ENCODE assay signal across 1 cellular context in the genomic region with DNA sequence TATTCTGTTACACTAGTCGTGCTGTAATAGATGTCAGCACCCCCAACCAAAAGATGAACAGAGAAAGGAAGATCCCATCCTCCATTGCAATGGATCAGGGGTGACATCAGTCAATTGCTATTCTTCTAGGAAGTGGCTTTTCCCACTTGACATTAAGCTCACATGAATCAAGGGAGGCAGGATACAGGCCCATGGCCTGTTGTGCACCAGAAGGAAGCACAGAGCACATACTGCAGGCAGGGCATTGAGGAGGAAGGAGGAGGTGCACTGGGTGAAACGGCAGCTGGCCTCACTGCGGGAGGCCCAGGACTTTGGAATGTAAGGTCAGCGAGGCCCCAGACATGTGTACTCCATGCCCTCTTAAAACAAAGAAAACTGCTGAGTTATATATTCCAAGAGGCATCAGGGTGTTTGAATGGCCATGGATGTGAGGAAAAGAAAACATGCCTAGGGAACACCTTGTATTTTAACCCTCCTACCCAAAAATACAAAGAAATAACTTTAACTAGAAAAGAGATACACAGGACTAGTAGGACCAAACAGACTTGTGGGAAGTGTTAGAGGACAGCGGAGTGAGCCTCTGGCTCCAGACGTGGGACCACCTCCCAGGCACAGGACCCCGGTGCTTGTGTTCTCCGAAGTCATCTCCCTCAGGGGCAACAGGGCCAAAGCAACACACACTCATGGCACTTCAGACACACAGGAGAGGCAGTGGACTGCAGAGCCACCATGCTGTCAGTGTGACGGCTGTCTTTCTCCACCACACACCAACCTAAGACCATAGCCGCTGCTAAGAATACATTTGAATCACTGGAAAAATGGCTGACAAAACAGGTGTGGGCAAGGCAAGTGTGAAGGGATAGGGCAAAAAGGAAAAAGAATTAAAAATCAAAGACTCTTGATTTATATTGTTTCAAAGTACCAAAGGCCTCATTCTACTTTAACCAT.
TF ChIP-seq lines count a peak whose summit lies in the region.

No MANE protein-coding gene starts in this region.

TF ChIP-seq in HepG2, 621 proteins besides CTCF, POLR2A, EP300 and RAD21 (continued from another document):
- TF ChIP-seq, protein P1, sequence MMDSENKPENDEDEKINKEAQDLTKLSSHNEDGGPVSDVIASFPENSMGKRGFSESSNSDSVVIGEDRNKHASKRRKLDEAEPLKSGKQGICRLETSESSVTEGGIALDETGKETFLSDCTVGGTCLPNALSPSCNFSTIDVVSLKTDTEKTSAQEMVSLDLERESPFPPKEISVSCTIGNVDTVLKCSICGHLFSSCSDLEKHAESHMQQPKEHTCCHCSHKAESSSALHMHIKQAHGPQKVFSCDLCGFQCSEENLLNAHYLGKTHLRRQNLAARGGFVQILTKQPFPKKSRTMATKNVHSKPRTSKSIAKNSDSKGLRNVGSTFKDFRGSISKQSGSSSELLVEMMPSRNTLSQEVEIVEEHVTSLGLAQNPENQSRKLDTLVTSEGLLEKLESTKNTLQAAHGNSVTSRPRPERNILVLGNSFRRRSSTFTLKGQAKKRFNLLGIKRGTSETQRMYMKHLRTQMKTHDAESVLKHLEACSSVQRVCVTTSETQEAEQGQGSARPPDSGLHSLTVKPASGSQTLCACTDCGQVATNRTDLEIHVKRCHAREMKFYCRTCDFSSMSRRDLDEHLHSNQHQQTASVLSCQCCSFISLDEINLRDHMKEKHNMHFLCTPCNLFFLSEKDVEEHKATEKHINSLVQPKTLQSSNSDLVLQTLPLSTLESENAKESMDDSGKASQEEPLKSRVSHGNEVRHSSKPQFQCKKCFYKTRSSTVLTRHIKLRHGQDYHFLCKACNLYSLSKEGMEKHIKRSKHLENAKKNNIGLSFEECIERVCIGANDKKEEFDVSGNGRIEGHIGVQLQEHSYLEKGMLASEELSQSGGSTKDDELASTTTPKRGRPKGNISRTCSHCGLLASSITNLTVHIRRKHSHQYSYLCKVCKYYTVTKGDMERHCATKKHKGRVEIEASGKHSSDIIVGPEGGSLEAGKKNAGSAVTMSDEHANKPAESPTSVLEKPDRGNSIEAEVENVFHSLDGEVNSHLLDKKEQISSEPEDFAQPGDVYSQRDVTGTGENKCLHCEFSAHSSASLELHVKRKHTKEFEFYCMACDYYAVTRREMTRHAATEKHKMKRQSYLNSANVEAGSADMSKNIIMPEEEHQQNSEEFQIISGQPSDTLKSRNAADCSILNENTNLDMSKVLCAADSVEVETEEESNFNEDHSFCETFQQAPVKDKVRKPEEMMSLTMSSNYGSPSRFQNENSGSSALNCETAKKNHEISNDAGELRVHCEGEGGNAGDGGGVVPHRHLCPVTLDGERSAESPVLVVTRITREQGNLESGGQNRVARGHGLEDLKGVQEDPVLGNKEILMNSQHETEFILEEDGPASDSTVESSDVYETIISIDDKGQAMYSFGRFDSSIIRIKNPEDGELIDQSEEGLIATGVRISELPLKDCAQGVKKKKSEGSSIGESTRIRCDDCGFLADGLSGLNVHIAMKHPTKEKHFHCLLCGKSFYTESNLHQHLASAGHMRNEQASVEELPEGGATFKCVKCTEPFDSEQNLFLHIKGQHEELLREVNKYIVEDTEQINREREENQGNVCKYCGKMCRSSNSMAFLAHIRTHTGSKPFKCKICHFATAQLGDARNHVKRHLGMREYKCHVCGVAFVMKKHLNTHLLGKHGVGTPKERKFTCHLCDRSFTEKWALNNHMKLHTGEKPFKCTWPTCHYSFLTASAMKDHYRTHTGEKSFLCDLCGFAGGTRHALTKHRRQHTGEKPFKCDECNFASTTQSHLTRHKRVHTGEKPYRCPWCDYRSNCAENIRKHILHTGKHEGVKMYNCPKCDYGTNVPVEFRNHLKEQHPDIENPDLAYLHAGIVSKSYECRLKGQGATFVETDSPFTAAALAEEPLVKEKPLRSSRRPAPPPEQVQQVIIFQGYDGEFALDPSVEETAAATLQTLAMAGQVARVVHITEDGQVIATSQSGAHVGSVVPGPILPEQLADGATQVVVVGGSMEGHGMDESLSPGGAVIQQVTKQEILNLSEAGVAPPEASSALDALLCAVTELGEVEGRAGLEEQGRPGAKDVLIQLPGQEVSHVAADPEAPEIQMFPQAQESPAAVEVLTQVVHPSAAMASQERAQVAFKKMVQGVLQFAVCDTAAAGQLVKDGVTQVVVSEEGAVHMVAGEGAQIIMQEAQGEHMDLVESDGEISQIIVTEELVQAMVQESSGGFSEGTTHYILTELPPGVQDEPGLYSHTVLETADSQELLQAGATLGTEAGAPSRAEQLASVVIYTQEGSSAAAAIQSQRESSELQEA (CRISPR knock-in tag; IDR thresholded peaks at IDR 0.05; ENCODE audit: not compliant biosample characterization): no peak
- TF ChIP-seq TBL1XR1 (IDR thresholded peaks at IDR 0.05; ENCODE audit: borderline replicate concordance, low read length, partially characterized antibody) (peak; percentile 75), RFXAP (CRISPR knock-in tag; IDR thresholded peaks at IDR 0.05; ENCODE audit: borderline replicate concordance) (0 out of 2 replicates have a peak, but pooled peaks have one; percentile 34), CHD2 (IDR thresholded peaks at IDR 0.05; ENCODE audit: low read depth, low read length) (no peak), ZNF232 (CRISPR knock-in tag; IDR thresholded peaks at IDR 0.05; ENCODE audit: borderline replicate concordance) (peak; percentile 59; the same call in 1 of the 2 replicates), ZNF713 (CRISPR knock-in tag; IDR thresholded peaks at IDR 0.05) (no peak), DR1 (CRISPR knock-in tag; IDR thresholded peaks at IDR 0.05) (no peak), ZNF850 (CRISPR knock-in tag; conservative IDR thresholded peaks at IDR 0.05) (no peak), MAF1 (CRISPR knock-in tag; IDR thresholded peaks at IDR 0.05; ENCODE audit: borderline replicate concordance) (no peak)
- TF ChIP-seq, protein P2, sequence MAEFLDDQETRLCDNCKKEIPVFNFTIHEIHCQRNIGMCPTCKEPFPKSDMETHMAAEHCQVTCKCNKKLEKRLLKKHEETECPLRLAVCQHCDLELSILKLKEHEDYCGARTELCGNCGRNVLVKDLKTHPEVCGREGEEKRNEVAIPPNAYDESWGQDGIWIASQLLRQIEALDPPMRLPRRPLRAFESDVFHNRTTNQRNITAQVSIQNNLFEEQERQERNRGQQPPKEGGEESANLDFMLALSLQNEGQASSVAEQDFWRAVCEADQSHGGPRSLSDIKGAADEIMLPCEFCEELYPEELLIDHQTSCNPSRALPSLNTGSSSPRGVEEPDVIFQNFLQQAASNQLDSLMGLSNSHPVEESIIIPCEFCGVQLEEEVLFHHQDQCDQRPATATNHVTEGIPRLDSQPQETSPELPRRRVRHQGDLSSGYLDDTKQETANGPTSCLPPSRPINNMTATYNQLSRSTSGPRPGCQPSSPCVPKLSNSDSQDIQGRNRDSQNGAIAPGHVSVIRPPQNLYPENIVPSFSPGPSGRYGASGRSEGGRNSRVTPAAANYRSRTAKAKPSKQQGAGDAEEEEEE (CRISPR knock-in tag; IDR thresholded peaks at IDR 0.05; ENCODE audit: borderline replicate concordance): no peak
- TF ChIP-seq, protein P3, sequence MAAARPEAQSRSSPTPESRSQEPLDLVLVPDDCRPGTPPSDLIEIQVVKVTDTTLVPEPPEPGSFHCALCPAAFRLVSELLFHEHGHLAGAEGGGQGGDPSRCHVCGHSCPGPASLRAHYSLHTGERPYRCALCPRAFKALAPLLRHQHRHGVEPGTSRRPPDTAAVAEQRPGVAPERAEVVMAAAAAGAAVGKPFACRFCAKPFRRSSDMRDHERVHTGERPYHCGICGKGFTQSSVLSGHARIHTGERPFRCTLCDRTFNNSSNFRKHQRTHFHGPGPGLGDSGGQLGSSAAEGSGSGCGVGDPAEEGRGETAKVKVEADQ (CRISPR knock-in tag; IDR thresholded peaks at IDR 0.05; ENCODE audit: borderline replicate concordance): no peak
- TF ChIP-seq, protein P4, sequence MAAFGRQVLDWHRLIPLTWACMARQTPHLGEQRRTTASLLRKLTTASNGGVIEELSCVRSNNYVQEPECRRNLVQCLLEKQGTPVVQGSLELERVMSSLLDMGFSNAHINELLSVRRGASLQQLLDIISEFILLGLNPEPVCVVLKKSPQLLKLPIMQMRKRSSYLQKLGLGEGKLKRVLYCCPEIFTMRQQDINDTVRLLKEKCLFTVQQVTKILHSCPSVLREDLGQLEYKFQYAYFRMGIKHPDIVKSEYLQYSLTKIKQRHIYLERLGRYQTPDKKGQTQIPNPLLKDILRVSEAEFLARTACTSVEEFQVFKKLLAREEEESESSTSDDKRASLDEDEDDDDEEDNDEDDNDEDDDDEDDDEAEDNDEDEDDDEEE (CRISPR knock-in tag; IDR thresholded peaks at IDR 0.05): no peak
